In the genomic region with DNA sequence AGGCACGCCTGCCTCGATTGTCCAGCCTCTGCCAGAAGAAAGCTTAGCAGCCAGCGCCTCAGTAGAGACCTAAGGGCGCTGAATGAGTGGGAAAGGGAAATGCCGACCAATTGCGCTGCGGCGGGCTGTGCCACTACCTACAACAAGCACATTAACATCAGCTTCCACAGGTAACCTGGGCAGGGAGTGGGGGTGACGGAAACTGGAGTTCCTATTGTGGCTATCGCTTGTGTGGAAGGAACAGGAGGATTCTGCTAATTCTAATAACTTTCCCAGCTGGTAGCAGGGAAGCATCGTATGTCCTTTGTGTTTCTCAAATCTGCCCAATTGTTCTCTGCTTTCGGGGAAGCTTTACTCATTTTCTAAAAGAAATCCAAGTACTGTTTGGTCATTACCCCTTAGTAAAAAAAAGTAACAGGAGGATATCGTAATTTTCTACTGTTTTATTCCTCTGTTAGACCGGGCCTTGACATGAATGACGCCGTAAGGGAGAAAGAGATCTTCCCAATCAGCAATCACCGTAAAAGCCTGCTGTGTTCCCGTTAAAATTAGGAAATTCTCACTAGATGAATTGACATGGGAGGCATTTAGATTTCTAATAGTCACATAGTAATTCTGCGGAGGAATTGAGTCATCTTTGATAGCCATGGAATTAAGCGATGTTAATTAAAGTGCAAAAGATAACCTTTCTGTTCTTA, we compare ENCODE assay signal across 8 cellular contexts. TPM values are rescaled to one million over a fixed set of nuclear protein-coding genes. Genes with fewer than 3 reads are reported as not detected.
DNase-seq lines count a peak whose midpoint lies in the region; ATAC-seq, FAIRE-seq and TF ChIP-seq lines count a peak whose summit lies in the region.

No MANE protein-coding gene starts in this region.

- no peak for FAIRE-seq in urothelium cell line (lab: Jason Lieb, UNC)

- peaks cover 5% of the 10 kb centered on the region for H3K9me3 Mint-ChIP-seq in activated naive CD8-positive, alpha-beta T cell treated with anti-CD3 and anti-CD28 coated beads, Interleukin-2, amount 50 U/mL, for 24 hours
- H3K9me3 Mint-ChIP-seq in immature natural killer cell = no peaks in the 10 kb centered on the region
- peaks cover 3 to 4% of the 10 kb centered on the region in 2 donors for H3K9me3 Mint-ChIP-seq in stimulated activated naive B cell treated with anti-CD40 and anti-IgM and Interleukin-4, amounts not matched to agents 10 μg/mL and 1 μg/mL and 100 μg/mL, for 72 hours

- no peak for TF ChIP-seq CTCF in AG10803 (conservative IDR thresholded peaks at IDR 0.05; ENCODE audit: low read length)

- peaks cover 38% of the 10 kb centered on the region for H3K4me1 Mint-ChIP-seq in activated naive CD8-positive, alpha-beta T cell treated with anti-CD3 and anti-CD28 coated beads, Interleukin-2, amount 50 U/mL, for 24 hours
- peaks cover 37 to 52% of the 10 kb centered on the region in 2 donors for H3K4me1 Mint-ChIP-seq in immature natural killer cell
- H3K4me1 Mint-ChIP-seq in stimulated activated naive B cell treated with anti-CD40 and anti-IgM and Interleukin-4, amounts not matched to agents 10 μg/mL and 1 μg/mL and 100 μg/mL, for 72 hours = peaks cover 13 to 32% of the 10 kb centered on the region in 2 donors

- peak overlapping the region; percentile 98 for H3K4me3 Mint-ChIP-seq in activated naive CD8-positive, alpha-beta T cell treated with anti-CD3 and anti-CD28 coated beads, Interleukin-2, amount 50 U/mL, for 24 hours
- H3K4me3 Mint-ChIP-seq in immature natural killer cell = peak overlapping the region; percentile 96 to 100 (median 99)
- H3K4me3 Mint-ChIP-seq in stimulated activated naive B cell treated with anti-CD40 and anti-IgM and Interleukin-4, amounts not matched to agents 10 μg/mL and 1 μg/mL and 100 μg/mL, for 72 hours = peak overlapping the region; percentile 96 to 99

- H3K27me3 Mint-ChIP-seq in activated naive CD8-positive, alpha-beta T cell treated with anti-CD3 and anti-CD28 coated beads, Interleukin-2, amount 50 U/mL, for 24 hours = no peaks in the 10 kb centered on the region
- peaks cover 13 to 23% (median 15%) of the 10 kb centered on the region in 3 donors for H3K27me3 Mint-ChIP-seq in immature natural killer cell (ENCODE audit: low read depth in 3 of 3)
- H3K27me3 Mint-ChIP-seq in stimulated activated naive B cell treated with anti-CD40 and anti-IgM and Interleukin-4, amounts not matched to agents 10 μg/mL and 1 μg/mL and 100 μg/mL, for 72 hours = no peaks in the 10 kb centered on the region

- peak overlapping the region; percentile 99 for H3K27ac Mint-ChIP-seq in activated naive CD8-positive, alpha-beta T cell treated with anti-CD3 and anti-CD28 coated beads, Interleukin-2, amount 50 U/mL, for 24 hours
- H3K27ac Mint-ChIP-seq in immature natural killer cell = peak overlapping the region; percentile 98 to 100 (median 99)
- H3K27ac Mint-ChIP-seq in stimulated activated naive B cell treated with anti-CD40 and anti-IgM and Interleukin-4, amounts not matched to agents 10 μg/mL and 1 μg/mL and 100 μg/mL, for 72 hours = peak overlapping the region; percentile 99

- ATAC-seq in GM18867 (IDR thresholded peaks at IDR 0.05; ENCODE audit: unreplicated experiment) = peak; percentile 15
- peak; percentile 15 for ATAC-seq in HG03432 (IDR thresholded peaks at IDR 0.05; ENCODE audit: unreplicated experiment)
- ATAC-seq in activated naive CD8-positive, alpha-beta T cell treated with anti-CD3 and anti-CD28 coated beads, Interleukin-2, amount 50 U/mL, for 24 hours = peak; percentile 1
- peak; percentile 6 to 16 for ATAC-seq in stimulated activated naive B cell treated with anti-CD40 and anti-IgM and Interleukin-4, amounts not matched to agents 10 μg/mL and 1 μg/mL and 100 μg/mL, for 72 hours (replicated peaks)

- DNase-seq in AG10803 (ENCODE audit: low read depth) (no peak), immature natural killer cell (no peak), urothelium cell line (ENCODE audit: low spot score) (no peak), A172 (ENCODE audit: low spot score) (no peak)
- DNase-seq in activated naive CD8-positive, alpha-beta T cell treated with anti-CD3 and anti-CD28 coated beads, Interleukin-2, amount 50 U/mL, for 24 hours = no peak
- DNase-seq in stimulated activated naive B cell treated with anti-CD40 and anti-IgM and Interleukin-4, amounts not matched to agents 10 μg/mL and 1 μg/mL and 100 μg/mL, for 72 hours = no peak

- H3K36me3 Mint-ChIP-seq in activated naive CD8-positive, alpha-beta T cell treated with anti-CD3 and anti-CD28 coated beads, Interleukin-2, amount 50 U/mL, for 24 hours (ENCODE audit: low read depth) = peaks cover 39% of the 10 kb centered on the region
- H3K36me3 Mint-ChIP-seq in immature natural killer cell = peaks cover 4 to 13% (median 5%) of the 10 kb centered on the region in 3 donors
- peaks cover 14 to 24% of the 10 kb centered on the region in 2 donors for H3K36me3 Mint-ChIP-seq in stimulated activated naive B cell treated with anti-CD40 and anti-IgM and Interleukin-4, amounts not matched to agents 10 μg/mL and 1 μg/mL and 100 μg/mL, for 72 hours

- H3K4me3 ChIP-seq in AG10803 (ENCODE audit: low read length) = peak overlapping the region; percentile 92

RNA-seq across cellular contexts. Expression of gene THAP2, which starts 0.5 kb away (rescaled TPM):
- polyA plus RNA-seq in immature natural killer cell = 1 to 10 TPM; 2.1 to 7.4 (median 5.9) TPM
- total RNA-seq in A172 (2014; rRNA removed; shearing (Covaris generic)) = 3.3 and 7.0 TPM in 2 replicates

RNA-seq across cellular contexts. Expression of gene ZFC3H1, which starts 0.9 kb away (rescaled TPM):
- polyA plus RNA-seq in immature natural killer cell = 10 to 100 TPM; 10.5 to 30.8 (median 19.8) TPM
- 8.3 and 12.9 TPM in 2 replicates for total RNA-seq in A172 (2014; rRNA removed; shearing (Covaris generic))

RNA-seq across cellular contexts. Expression of gene TMEM19, which starts 21.3 kb away (rescaled TPM):
- 10 to 100 TPM; 46.8 to 61.6 (median 50.3) TPM for polyA plus RNA-seq in immature natural killer cell
- 44.0 and 48.3 TPM in 2 replicates for total RNA-seq in A172 (2014; rRNA removed; shearing (Covaris generic))
